ENCODE assay signal across 1 cellular context in the genomic region with DNA sequence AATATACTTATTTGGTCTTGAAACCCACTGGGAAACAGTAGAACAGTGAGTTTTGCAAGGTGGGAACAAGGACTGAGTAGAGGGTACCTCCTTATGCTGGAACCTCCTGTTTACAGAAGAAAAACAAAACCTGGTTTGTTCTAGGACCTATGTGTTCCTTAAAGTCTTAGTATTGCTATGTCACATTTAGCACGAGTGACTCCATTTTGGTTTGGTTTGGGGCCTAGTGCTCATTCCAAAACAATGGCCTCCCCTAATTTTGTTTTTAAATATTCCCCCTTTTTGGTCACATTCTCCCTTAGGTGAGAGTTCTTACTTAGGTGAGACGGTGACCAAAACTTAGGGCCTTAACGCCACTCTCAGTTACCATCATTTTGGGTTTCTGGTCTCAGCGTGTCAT.
TF ChIP-seq lines count a peak whose summit lies in the region.

No MANE protein-coding gene starts in this region.

TF ChIP-seq in K562, 482 proteins besides CTCF, POLR2A, EP300 and RAD21 (continued from another document and continues in another):
- TF ChIP-seq, protein P1, sequence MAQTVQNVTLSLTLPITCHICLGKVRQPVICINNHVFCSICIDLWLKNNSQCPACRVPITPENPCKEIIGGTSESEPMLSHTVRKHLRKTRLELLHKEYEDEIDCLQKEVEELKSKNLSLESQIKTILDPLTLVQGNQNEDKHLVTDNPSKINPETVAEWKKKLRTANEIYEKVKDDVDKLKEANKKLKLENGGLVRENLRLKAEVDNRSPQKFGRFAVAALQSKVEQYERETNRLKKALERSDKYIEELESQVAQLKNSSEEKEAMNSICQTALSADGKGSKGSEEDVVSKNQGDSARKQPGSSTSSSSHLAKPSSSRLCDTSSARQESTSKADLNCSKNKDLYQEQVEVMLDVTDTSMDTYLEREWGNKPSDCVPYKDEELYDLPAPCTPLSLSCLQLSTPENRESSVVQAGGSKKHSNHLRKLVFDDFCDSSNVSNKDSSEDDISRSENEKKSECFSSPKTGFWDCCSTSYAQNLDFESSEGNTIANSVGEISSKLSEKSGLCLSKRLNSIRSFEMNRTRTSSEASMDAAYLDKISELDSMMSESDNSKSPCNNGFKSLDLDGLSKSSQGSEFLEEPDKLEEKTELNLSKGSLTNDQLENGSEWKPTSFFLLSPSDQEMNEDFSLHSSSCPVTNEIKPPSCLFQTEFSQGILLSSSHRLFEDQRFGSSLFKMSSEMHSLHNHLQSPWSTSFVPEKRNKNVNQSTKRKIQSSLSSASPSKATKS (CRISPR knock-in tag; IDR thresholded peaks at IDR 0.05), result no peak
- no peak for TF ChIP-seq ZC3H11A (IDR thresholded peaks at IDR 0.05; ENCODE audit: low read depth, low read length)
- TF ChIP-seq MAFG (tag; conservative IDR thresholded peaks at IDR 0.05), result no peak
- no peak for TF ChIP-seq ZSCAN29 (IDR thresholded peaks at IDR 0.05)
- no peak for TF ChIP-seq WHSC1 (IDR thresholded peaks at IDR 0.05; ENCODE audit: low read length)
- TF ChIP-seq, protein P2, sequence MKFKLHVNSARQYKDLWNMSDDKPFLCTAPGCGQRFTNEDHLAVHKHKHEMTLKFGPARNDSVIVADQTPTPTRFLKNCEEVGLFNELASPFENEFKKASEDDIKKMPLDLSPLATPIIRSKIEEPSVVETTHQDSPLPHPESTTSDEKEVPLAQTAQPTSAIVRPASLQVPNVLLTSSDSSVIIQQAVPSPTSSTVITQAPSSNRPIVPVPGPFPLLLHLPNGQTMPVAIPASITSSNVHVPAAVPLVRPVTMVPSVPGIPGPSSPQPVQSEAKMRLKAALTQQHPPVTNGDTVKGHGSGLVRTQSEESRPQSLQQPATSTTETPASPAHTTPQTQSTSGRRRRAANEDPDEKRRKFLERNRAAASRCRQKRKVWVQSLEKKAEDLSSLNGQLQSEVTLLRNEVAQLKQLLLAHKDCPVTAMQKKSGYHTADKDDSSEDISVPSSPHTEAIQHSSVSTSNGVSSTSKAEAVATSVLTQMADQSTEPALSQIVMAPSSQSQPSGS (CRISPR knock-in tag; IDR thresholded peaks at IDR 0.05), result no peak
- TF ChIP-seq RBM25 (IDR thresholded peaks at IDR 0.05; ENCODE audit: low read depth, low read length, severe bottlenecking), result no peak
- no peak for TF ChIP-seq MCM2 (IDR thresholded peaks at IDR 0.05; ENCODE audit: low read depth)
- no peak for TF ChIP-seq GATAD2B (IDR thresholded peaks at IDR 0.05; ENCODE audit: borderline replicate concordance)
- no peak for TF ChIP-seq HNRNPL (IDR thresholded peaks at IDR 0.05; ENCODE audit: low read depth, low read length)
- TF ChIP-seq ZKSCAN8 (CRISPR knock-in tag; IDR thresholded peaks at IDR 0.05), result peak; percentile 66; the same call in 1 of the 2 replicates
- no peak for TF ChIP-seq PHB (CRISPR knock-in tag; IDR thresholded peaks at IDR 0.05)
- no peak for TF ChIP-seq ZNF766 (CRISPR knock-in tag; conservative IDR thresholded peaks at IDR 0.05)
- TF ChIP-seq KLF13 (tag; IDR thresholded peaks at IDR 0.05; ENCODE audit: borderline replicate concordance, low read depth), result peak; percentile 87
- TF ChIP-seq BMI1 (IDR thresholded peaks at IDR 0.05; ENCODE audit: low read length), result no peak
- TF ChIP-seq NFE2L1 (tag; IDR thresholded peaks at IDR 0.05; ENCODE audit: borderline replicate concordance, low read depth), result peak; percentile 63; the same call in 1 of the 2 replicates
- peak; percentile 94 for TF ChIP-seq PTTG1 (tag; IDR thresholded peaks at IDR 0.05; ENCODE audit: low read depth)
- no peak for TF ChIP-seq LCOR (CRISPR knock-in tag; IDR thresholded peaks at IDR 0.05)
- TF ChIP-seq SREBF2 (CRISPR knock-in tag; IDR thresholded peaks at IDR 0.05), result no peak
- no peak for TF ChIP-seq HDAC3 (IDR thresholded peaks at IDR 0.05; ENCODE audit: borderline replicate concordance, partially characterized antibody)
- TF ChIP-seq ZNF79 (CRISPR knock-in tag; IDR thresholded peaks at IDR 0.05; ENCODE audit: low read depth), result peak; percentile 71; the same call in 1 of the 2 replicates
- TF ChIP-seq ZFP91 (CRISPR knock-in tag; IDR thresholded peaks at IDR 0.05), result no peak
- no peak for TF ChIP-seq ZBTB1 (CRISPR knock-in tag; IDR thresholded peaks at IDR 0.05; ENCODE audit: borderline replicate concordance, low read depth)
- no peak for TF ChIP-seq CBFA2T3 (IDR thresholded peaks at IDR 0.05)
- no peak for TF ChIP-seq MED1 (CRISPR knock-in tag; IDR thresholded peaks at IDR 0.05; ENCODE audit: borderline replicate concordance)
- TF ChIP-seq CCNT2 (IDR thresholded peaks at IDR 0.05; ENCODE audit: borderline replicate concordance, extremely low read depth, insufficient read length, low read depth, low read length), result no peak
- peak; percentile 90 for TF ChIP-seq MEF2D (tag; conservative IDR thresholded peaks at IDR 0.05; ENCODE audit: low read depth)
- TF ChIP-seq, protein P3, sequence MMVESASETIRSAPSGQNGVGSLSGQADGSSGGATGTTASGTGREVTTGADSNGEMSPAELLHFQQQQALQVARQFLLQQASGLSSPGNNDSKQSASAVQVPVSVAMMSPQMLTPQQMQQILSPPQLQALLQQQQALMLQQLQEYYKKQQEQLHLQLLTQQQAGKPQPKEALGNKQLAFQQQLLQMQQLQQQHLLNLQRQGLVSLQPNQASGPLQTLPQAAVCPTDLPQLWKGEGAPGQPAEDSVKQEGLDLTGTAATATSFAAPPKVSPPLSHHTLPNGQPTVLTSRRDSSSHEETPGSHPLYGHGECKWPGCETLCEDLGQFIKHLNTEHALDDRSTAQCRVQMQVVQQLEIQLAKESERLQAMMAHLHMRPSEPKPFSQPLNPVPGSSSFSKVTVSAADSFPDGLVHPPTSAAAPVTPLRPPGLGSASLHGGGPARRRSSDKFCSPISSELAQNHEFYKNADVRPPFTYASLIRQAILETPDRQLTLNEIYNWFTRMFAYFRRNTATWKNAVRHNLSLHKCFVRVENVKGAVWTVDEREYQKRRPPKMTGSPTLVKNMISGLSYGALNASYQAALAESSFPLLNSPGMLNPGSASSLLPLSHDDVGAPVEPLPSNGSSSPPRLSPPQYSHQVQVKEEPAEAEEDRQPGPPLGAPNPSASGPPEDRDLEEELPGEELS (CRISPR knock-in tag; IDR thresholded peaks at IDR 0.05; ENCODE audit: borderline replicate concordance), result no peak
- TF ChIP-seq, protein P4, sequence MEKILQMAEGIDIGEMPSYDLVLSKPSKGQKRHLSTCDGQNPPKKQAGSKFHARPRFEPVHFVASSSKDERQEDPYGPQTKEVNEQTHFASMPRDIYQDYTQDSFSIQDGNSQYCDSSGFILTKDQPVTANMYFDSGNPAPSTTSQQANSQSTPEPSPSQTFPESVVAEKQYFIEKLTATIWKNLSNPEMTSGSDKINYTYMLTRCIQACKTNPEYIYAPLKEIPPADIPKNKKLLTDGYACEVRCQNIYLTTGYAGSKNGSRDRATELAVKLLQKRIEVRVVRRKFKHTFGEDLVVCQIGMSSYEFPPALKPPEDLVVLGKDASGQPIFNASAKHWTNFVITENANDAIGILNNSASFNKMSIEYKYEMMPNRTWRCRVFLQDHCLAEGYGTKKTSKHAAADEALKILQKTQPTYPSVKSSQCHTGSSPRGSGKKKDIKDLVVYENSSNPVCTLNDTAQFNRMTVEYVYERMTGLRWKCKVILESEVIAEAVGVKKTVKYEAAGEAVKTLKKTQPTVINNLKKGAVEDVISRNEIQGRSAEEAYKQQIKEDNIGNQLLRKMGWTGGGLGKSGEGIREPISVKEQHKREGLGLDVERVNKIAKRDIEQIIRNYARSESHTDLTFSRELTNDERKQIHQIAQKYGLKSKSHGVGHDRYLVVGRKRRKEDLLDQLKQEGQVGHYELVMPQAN (IDR thresholded peaks at IDR 0.05; ENCODE audit: borderline replicate concordance), result no peak
- no peak for TF ChIP-seq PHF21A (IDR thresholded peaks at IDR 0.05; ENCODE audit: borderline replicate concordance, low read depth)
- TF ChIP-seq NFYB (IDR thresholded peaks at IDR 0.05; ENCODE audit: extremely low read depth, insufficient read length), result no peak
- TF ChIP-seq ARID1B (IDR thresholded peaks at IDR 0.05), result no peak
- no peak for TF ChIP-seq ARID3B (CRISPR knock-in tag; IDR thresholded peaks at IDR 0.05; ENCODE audit: borderline replicate concordance)
- TF ChIP-seq MAZ (CRISPR knock-in tag; conservative IDR thresholded peaks at IDR 0.05 in 1 of 2, IDR thresholded peaks at IDR 0.05 in 1 of 2), result peak in 1 of 2 experiments; percentile 51; a peak in 2 of 4 replicates
- TF ChIP-seq THRAP3 (IDR thresholded peaks at IDR 0.05; ENCODE audit: borderline replicate concordance), result no peak
- TF ChIP-seq, protein P5, sequence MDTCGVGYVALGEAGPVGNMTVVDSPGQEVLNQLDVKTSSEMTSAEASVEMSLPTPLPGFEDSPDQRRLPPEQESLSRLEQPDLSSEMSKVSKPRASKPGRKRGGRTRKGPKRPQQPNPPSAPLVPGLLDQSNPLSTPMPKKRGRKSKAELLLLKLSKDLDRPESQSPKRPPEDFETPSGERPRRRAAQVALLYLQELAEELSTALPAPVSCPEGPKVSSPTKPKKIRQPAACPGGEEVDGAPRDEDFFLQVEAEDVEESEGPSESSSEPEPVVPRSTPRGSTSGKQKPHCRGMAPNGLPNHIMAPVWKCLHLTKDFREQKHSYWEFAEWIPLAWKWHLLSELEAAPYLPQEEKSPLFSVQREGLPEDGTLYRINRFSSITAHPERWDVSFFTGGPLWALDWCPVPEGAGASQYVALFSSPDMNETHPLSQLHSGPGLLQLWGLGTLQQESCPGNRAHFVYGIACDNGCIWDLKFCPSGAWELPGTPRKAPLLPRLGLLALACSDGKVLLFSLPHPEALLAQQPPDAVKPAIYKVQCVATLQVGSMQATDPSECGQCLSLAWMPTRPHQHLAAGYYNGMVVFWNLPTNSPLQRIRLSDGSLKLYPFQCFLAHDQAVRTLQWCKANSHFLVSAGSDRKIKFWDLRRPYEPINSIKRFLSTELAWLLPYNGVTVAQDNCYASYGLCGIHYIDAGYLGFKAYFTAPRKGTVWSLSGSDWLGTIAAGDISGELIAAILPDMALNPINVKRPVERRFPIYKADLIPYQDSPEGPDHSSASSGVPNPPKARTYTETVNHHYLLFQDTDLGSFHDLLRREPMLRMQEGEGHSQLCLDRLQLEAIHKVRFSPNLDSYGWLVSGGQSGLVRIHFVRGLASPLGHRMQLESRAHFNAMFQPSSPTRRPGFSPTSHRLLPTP (IDR thresholded peaks at IDR 0.05; ENCODE audit: borderline replicate concordance, extremely low read depth, insufficient read length), result no peak
- TF ChIP-seq, protein P6, sequence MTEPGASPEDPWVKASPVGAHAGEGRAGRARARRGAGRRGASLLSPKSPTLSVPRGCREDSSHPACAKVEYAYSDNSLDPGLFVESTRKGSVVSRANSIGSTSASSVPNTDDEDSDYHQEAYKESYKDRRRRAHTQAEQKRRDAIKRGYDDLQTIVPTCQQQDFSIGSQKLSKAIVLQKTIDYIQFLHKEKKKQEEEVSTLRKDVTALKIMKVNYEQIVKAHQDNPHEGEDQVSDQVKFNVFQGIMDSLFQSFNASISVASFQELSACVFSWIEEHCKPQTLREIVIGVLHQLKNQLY (CRISPR knock-in tag; conservative IDR thresholded peaks at IDR 0.05), result no peak
- 0 out of 2 replicates have a peak, but pooled peaks have one; percentile 75 for TF ChIP-seq HIVEP1 (CRISPR knock-in tag; IDR thresholded peaks at IDR 0.05)
- no peak for TF ChIP-seq NEUROD1 (IDR thresholded peaks at IDR 0.05; ENCODE audit: borderline replicate concordance, low read depth, low read length, partially characterized antibody)
- TF ChIP-seq CHD2 (IDR thresholded peaks at IDR 0.05; ENCODE audit: low read depth, low read length), result no peak
- TF ChIP-seq TEAD1 (CRISPR knock-in tag; IDR thresholded peaks at IDR 0.05), result peak in 1 of 2 experiments; percentile 92; a peak in 2 of 4 replicates
- TF ChIP-seq TCF15 (CRISPR knock-in tag; IDR thresholded peaks at IDR 0.05), result peak; percentile 92
- TF ChIP-seq ZNF212 (CRISPR knock-in tag; IDR thresholded peaks at IDR 0.05), result no peak
- no peak for TF ChIP-seq RNF2 (IDR thresholded peaks at IDR 0.05)
- TF ChIP-seq CREB3L1 (IDR thresholded peaks at IDR 0.05; ENCODE audit: borderline replicate concordance, low read depth), result no peak
- TF ChIP-seq ZNF436 (CRISPR knock-in tag; IDR thresholded peaks at IDR 0.05), result no peak
- no peak for TF ChIP-seq SREBF1 (IDR thresholded peaks at IDR 0.05; ENCODE audit: borderline replicate concordance, low read depth, low read length)
- no peak for TF ChIP-seq KAT7 (CRISPR knock-in tag; IDR thresholded peaks at IDR 0.05; ENCODE audit: borderline replicate concordance)
- TF ChIP-seq SMAD4 (CRISPR knock-in tag; conservative IDR thresholded peaks at IDR 0.05), result peak; percentile 93
- peak; percentile 95 for TF ChIP-seq ZNF311 (CRISPR knock-in tag; IDR thresholded peaks at IDR 0.05)
- TF ChIP-seq SAFB (IDR thresholded peaks at IDR 0.05; ENCODE audit: borderline replicate concordance, low read depth, low read length), result no peak
